In genomic region chr19:35744688-35745327, GRCh38 we compare ENCODE assay signal across 8 cellular contexts. TPM values are rescaled to one million over a fixed set of nuclear protein-coding genes. Genes with fewer than 3 reads are reported as not detected.
DNase-seq lines count a peak whose midpoint lies in the region; TF ChIP-seq lines count a peak whose summit lies in the region.

No MANE protein-coding gene starts in this region.

- peak overlapping the region; percentile 87 for H3K4me3 ChIP-seq in AG04450 (ENCODE audit: low read depth, low read length)

- CTCF ChIA-PET in AG04450 (lab: Charles Lee) = interaction anchor here (0.6 to 1.4 kb wide), 6 partner anchors 9 to 75 kb away, joined by 3 to 7 read pairs (median 4); no protein-coding TSS in a partner anchor

- H3K27me3 ChIP-seq in AG04450 (ENCODE audit: control insufficient read depth, insufficient read depth, low read length) = no peaks in the 10 kb centered on the region

- H3K9me3 ChIP-seq in AG04450 (ENCODE audit: control insufficient read depth, insufficient read depth, low read length) = no peaks in the 10 kb centered on the region; the same call in 1 of the 2 replicates

- TF ChIP-seq POLR2A in GM19099 (IDR thresholded peaks at IDR 0.05; ENCODE audit: extremely low read depth, insufficient read length, low read depth) = peak; percentile 70

- peak overlapping the region; percentile 99 for H3K27ac ChIP-seq in AG04450 (ENCODE audit: low read depth, low read length)

- peak; percentile 59 for TF ChIP-seq CTCF in AG04450 (IDR thresholded peaks at IDR 0.05; ENCODE audit: low read depth, low read length)

- POLR2A ChIA-PET in AG04450 (lab: Yijun Ruan, JAX) = interaction anchor here (0.6 to 1.3 kb wide), 3 partner anchors 12 to 74 kb away, joined by 3 to 10 read pairs (median 7); partner anchors contain the start of genes HSPB6 and PROSER3

- DNase-seq in AG04450 (ENCODE audit: low read depth, low spot score) = peak; percentile 90
- peak; percentile 91 for DNase-seq in HT1080 (ENCODE audit: low read depth)
- DNase-seq in NK-92 treated with Interleukin-12 subunit alpha and Interleukin-12 subunit beta, amount 100 ng/mL, for 24 hours (lab: John Stamatoyannopoulos, UW) = peak; percentile 93
- DNase-seq in activated CD8-positive, alpha-beta memory T cell treated with anti-CD3 and anti-CD28 coated beads for 24 hours = peak; percentile 96
- DNase-seq in effector CD8-positive, alpha-beta T cell (lab: John Stamatoyannopoulos, UW) = peak; percentile 85
- DNase-seq in medulla oblongata (ENCODE audit: extremely low spot score) = peak; percentile 98
- peak; percentile 88 to 92 (median 89) for DNase-seq in stimulated activated CD4-positive, alpha-beta T cell treated with anti-CD3 and anti-CD28 coated beads, TNF-alpha, amount 100 ng/mL, for 48 hours (ENCODE audit: low read depth in 3 of 3)

RNA-seq across cellular contexts. Expression of gene U2AF1L4, which starts 0.4 kb away (rescaled TPM):
- 10.2 and 11.8 TPM in 2 replicates for polyA plus RNA-seq in AG04450 (2011; rRNA removed)
- 9.7 and 9.9 TPM in 2 replicates for polyA minus RNA-seq in AG04450 (2011; rRNA and poly(A)+ RNA removed)
- 8.4 and 13.3 TPM in 2 replicates for total RNA-seq in HT1080 (2014; rRNA removed; shearing (Covaris generic))
- 7.2 and 13.2 TPM in 2 replicates for polyA plus RNA-seq in HT1080 (2015; cell fraction: cytosol; rRNA removed)
- polyA plus RNA-seq in HT1080 (2015; cell fraction: nucleus; rRNA removed) = 32.6 and 38.6 TPM in 2 replicates

RNA-seq across cellular contexts. Expression of gene PSENEN, which starts 0.6 kb away (rescaled TPM):
- 41.0 and 52.7 TPM in 2 replicates for polyA plus RNA-seq in AG04450 (2011; rRNA removed)
- polyA minus RNA-seq in AG04450 (2011; rRNA and poly(A)+ RNA removed) = 23.2 and 25.2 TPM in 2 replicates
- total RNA-seq in HT1080 (2014; rRNA removed; shearing (Covaris generic)) = 48.5 and 50.6 TPM in 2 replicates
- polyA plus RNA-seq in HT1080 (2015; cell fraction: cytosol; rRNA removed) = 32.1 and 56.9 TPM in 2 replicates
- polyA plus RNA-seq in HT1080 (2015; cell fraction: nucleus; rRNA removed) = 24.3 and 36.7 TPM in 2 replicates

RNA-seq across cellular contexts. Expression of gene IGFLR1, which starts 2.6 kb away (rescaled TPM):
- polyA plus RNA-seq in AG04450 (2011; rRNA removed) = 1.3 and 2.0 TPM in 2 replicates
- polyA minus RNA-seq in AG04450 (2011; rRNA and poly(A)+ RNA removed) = 2.0 TPM in 1 of 2 replicates, not detected in the other
- total RNA-seq in HT1080 (2014; rRNA removed; shearing (Covaris generic)) = 2.9 and 11.1 TPM in 2 replicates
- 5.0 and 8.3 TPM in 2 replicates for polyA plus RNA-seq in HT1080 (2015; cell fraction: cytosol; rRNA removed)
- polyA plus RNA-seq in HT1080 (2015; cell fraction: nucleus; rRNA removed) = 8.7 and 10.8 TPM in 2 replicates

RNA-seq across cellular contexts. Expression of gene LIN37, which starts 3.6 kb away (rescaled TPM):
- polyA plus RNA-seq in AG04450 (2011; rRNA removed) = 5.5 and 7.6 TPM in 2 replicates
- 14.8 and 14.9 TPM in 2 replicates for polyA minus RNA-seq in AG04450 (2011; rRNA and poly(A)+ RNA removed)
- total RNA-seq in HT1080 (2014; rRNA removed; shearing (Covaris generic)) = 4.5 and 5.4 TPM in 2 replicates
- 8.6 and 10.6 TPM in 2 replicates for polyA plus RNA-seq in HT1080 (2015; cell fraction: cytosol; rRNA removed)
- polyA plus RNA-seq in HT1080 (2015; cell fraction: nucleus; rRNA removed) = 29.6 and 30.1 TPM in 2 replicates

RNA-seq across cellular contexts. Expression of gene HSPB6, which starts 12.0 kb away (rescaled TPM):
- 31.7 and 46.5 TPM in 2 replicates for polyA plus RNA-seq in AG04450 (2011; rRNA removed)
- polyA minus RNA-seq in AG04450 (2011; rRNA and poly(A)+ RNA removed) = 43.4 and 58.9 TPM in 2 replicates
- 0.17 TPM in 1 of 2 replicates, not detected in the other for total RNA-seq in HT1080 (2014; rRNA removed; shearing (Covaris generic))
- polyA plus RNA-seq in HT1080 (2015; cell fraction: cytosol; rRNA removed) = 1.2 and 1.4 TPM in 2 replicates
- polyA plus RNA-seq in HT1080 (2015; cell fraction: nucleus; rRNA removed) = 0.31 and 1.0 TPM in 2 replicates

Comparison
In these comparisons a context has a peak if more than half of its experiments do, and no peak if none do; other contexts are left out.
1. Peak in every context shown above with its lines: DNase-seq, H3K4me3 ChIP-seq and H3K27ac ChIP-seq.